ENCODE assay signal across 15 cellular contexts in the genomic region with DNA sequence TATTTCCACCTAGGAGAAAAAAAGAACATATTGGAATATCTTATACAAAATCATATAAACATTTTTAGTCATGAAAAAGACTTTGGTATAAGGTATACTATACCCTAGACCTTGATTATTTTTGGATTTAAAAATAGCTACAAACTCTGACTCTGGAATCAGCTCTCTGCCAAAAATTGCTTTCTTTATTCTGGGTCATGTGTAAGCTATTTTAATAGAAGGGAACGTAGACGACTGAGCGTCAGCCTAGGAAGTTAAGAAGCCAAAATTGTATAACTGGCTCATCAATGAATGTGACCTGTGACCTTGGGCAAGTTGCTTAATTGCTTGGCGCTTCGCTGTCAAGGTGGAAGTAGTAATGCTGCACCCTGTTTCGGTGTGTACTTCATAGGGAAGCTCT.
DNase-seq lines count a peak whose midpoint lies in the region; ATAC-seq and TF ChIP-seq lines count a peak whose summit lies in the region.
"Had no signal": no experiment of that assay in that cellular context is flagged by ENCODE, and none has a peak within 500 bp of the region (broad histone marks: within the 10 kb centered on the region; RNA-seq: fewer than 3 reads in every experiment).

No MANE protein-coding gene starts in this region.

- DNase-seq in left ventricle myocardium inferior (no peak), cardiac septum (ENCODE audit: low spot score) (no peak), T-helper 17 cell (no peak)
- DNase-seq in central memory CD8-positive, alpha-beta T cell (ENCODE audit: low spot score in 2 of 2): no peak
- DNase-seq: C1 segment of cervical spinal cord; Calu3; CD4-positive, alpha-beta memory T cell; COR-L47; DMS153; DND-41; GM23248; H7; HCEC 1CT had no signal

- H3K9me3 ChIP-seq in left ventricle myocardium inferior (replicated peaks): no peaks in the 10 kb centered on the region
- no peaks in the 10 kb centered on the region for H3K9me3 ChIP-seq in T-helper 17 cell (ENCODE audit: control insufficient read depth, low read length, poor library complexity, severe bottlenecking)

- peaks cover 4% of the 10 kb centered on the region for H3K36me3 ChIP-seq in left ventricle myocardium inferior

- TF ChIP-seq POLR2A in GM18505 (IDR thresholded peaks at IDR 0.05; ENCODE audit: borderline replicate concordance, extremely low read depth, insufficient read depth, insufficient read length): no peak

- H3K9me3 Mint-ChIP-seq in activated T-helper 17 cell treated with anti-CD3 and anti-CD28 coated beads, Interleukin-2, amount 50 U/mL, for 72 hours: no peaks in the 10 kb centered on the region
- H3K9me3 Mint-ChIP-seq in central memory CD8-positive, alpha-beta T cell: no peaks in the 10 kb centered on the region
- H3K9me3 Mint-ChIP-seq: CD4-positive, alpha-beta memory T cell had no signal

- no peak for ATAC-seq in activated T-helper 17 cell treated with anti-CD3 and anti-CD28 coated beads, Interleukin-2, amount 50 U/mL, for 72 hours (replicated peaks)
- ATAC-seq in central memory CD8-positive, alpha-beta T cell (replicated peaks; ENCODE audit: extremely low read depth, poor library complexity, severe bottlenecking): no peak
- no peak for ATAC-seq in GM18505 (IDR thresholded peaks at IDR 0.05; ENCODE audit: unreplicated experiment)
- ATAC-seq in T-helper 17 cell: no peak

- peaks cover 91% of the 10 kb centered on the region for H3K36me3 Mint-ChIP-seq in activated T-helper 17 cell treated with anti-CD3 and anti-CD28 coated beads, Interleukin-2, amount 50 U/mL, for 72 hours (ENCODE audit: low read depth)
- peaks cover 75% of the 10 kb centered on the region for H3K36me3 Mint-ChIP-seq in central memory CD8-positive, alpha-beta T cell (ENCODE audit: insufficient read depth)
- H3K36me3 Mint-ChIP-seq in T-helper 17 cell (ENCODE audit: low read depth): peaks cover 13% of the 10 kb centered on the region

- no peak overlapping the region for H3K4me3 Mint-ChIP-seq in activated T-helper 17 cell treated with anti-CD3 and anti-CD28 coated beads, Interleukin-2, amount 50 U/mL, for 72 hours
- H3K4me3 Mint-ChIP-seq in central memory CD8-positive, alpha-beta T cell: no peak overlapping the region
- H3K4me3 Mint-ChIP-seq in T-helper 17 cell: no peak overlapping the region
- H3K4me3 Mint-ChIP-seq: CD4-positive, alpha-beta memory T cell had no signal

- H3K27ac ChIP-seq in left ventricle myocardium inferior (replicated peaks): peak overlapping the region; percentile 38
- H3K27ac ChIP-seq: GM23248 had no signal

- no peaks in the 10 kb centered on the region for H3K27me3 ChIP-seq in left ventricle myocardium inferior (ENCODE audit: low read depth)

- TF ChIP-seq CTCF in left ventricle myocardium inferior (IDR thresholded peaks at IDR 0.05; ENCODE audit: borderline replicate concordance): no peak

- no peaks in the 10 kb centered on the region for H3K27me3 Mint-ChIP-seq in activated T-helper 17 cell treated with anti-CD3 and anti-CD28 coated beads, Interleukin-2, amount 50 U/mL, for 72 hours
- no peaks in the 10 kb centered on the region for H3K27me3 Mint-ChIP-seq in central memory CD8-positive, alpha-beta T cell
- H3K27me3 Mint-ChIP-seq in T-helper 17 cell: no peaks in the 10 kb centered on the region
- H3K27me3 Mint-ChIP-seq: CD4-positive, alpha-beta memory T cell had no signal

- H3K4me1 Mint-ChIP-seq in activated T-helper 17 cell treated with anti-CD3 and anti-CD28 coated beads, Interleukin-2, amount 50 U/mL, for 72 hours: peaks cover 8% of the 10 kb centered on the region
- H3K4me1 Mint-ChIP-seq in central memory CD8-positive, alpha-beta T cell: peaks cover 42% of the 10 kb centered on the region
- H3K4me1 Mint-ChIP-seq in T-helper 17 cell: peaks cover 12% of the 10 kb centered on the region

- intact Hi-C loops in left ventricle myocardium inferior (cut with micrococcal nuclease): no loop called here
- intact Hi-C loops in cardiac septum (cut with DNase I): no loop called here

- no peak overlapping the region for H3K4me3 ChIP-seq in left ventricle myocardium inferior
- H3K4me3 ChIP-seq: GM23248 had no signal

- H3K27ac Mint-ChIP-seq in activated T-helper 17 cell treated with anti-CD3 and anti-CD28 coated beads, Interleukin-2, amount 50 U/mL, for 72 hours: peak overlapping the region; percentile 33
- peak overlapping the region; percentile 2 for H3K27ac Mint-ChIP-seq in central memory CD8-positive, alpha-beta T cell (ENCODE audit: low read depth)
- H3K27ac Mint-ChIP-seq in T-helper 17 cell: no peak overlapping the region

- H3K4me1 ChIP-seq in left ventricle myocardium inferior: peaks cover 15% of the 10 kb centered on the region
